Comparison of ENCODE assay signal across 19 cellular contexts in genomic region chr5:102860035-102860434, GRCh38.
DNase-seq lines count a peak whose midpoint lies in the region; ATAC-seq and TF ChIP-seq lines count a peak whose summit lies in the region.
"Had no signal": no experiment of that assay in that cellular context is flagged by ENCODE, and none has a peak within 500 bp of the region (broad histone marks: within the 10 kb centered on the region; RNA-seq: fewer than 3 reads in every experiment).

No MANE protein-coding gene starts in this region.

- peaks cover 5% of the 10 kb centered on the region for H3K4me1 Mint-ChIP-seq in activated CD4-positive, alpha-beta T cell treated with anti-CD3 and anti-CD28 coated beads, Interleukin-2, amount 10 ng/mL, durations not matched to agents 24 days and 14 days
- H3K4me1 Mint-ChIP-seq in nephron progenitor cell = peaks cover 7% of the 10 kb centered on the region
- H3K4me1 Mint-ChIP-seq: IgD-negative memory B cell had no signal

- H3K27ac Mint-ChIP-seq in activated CD4-positive, alpha-beta T cell treated with anti-CD3 and anti-CD28 coated beads, Interleukin-2, amount 10 ng/mL, durations not matched to agents 24 days and 14 days = peak overlapping the region; percentile 41
- peak overlapping the region; percentile 15 for H3K27ac Mint-ChIP-seq in nephron progenitor cell
- H3K27ac Mint-ChIP-seq: IgD-negative memory B cell had no signal

- H3K36me3 ChIP-seq in gastroesophageal sphincter = no peaks in the 10 kb centered on the region

- no peak for TF ChIP-seq POLR2A in gastroesophageal sphincter (IDR thresholded peaks at IDR 0.05)

- H3K4me1 ChIP-seq in gastroesophageal sphincter = peaks cover 0 to 45% (median 3%) of the 10 kb centered on the region in 3 donors
- H3K4me1 ChIP-seq: BLaER1 had no signal

- peaks cover 3% of the 10 kb centered on the region for H3K36me3 Mint-ChIP-seq in activated CD4-positive, alpha-beta T cell treated with anti-CD3 and anti-CD28 coated beads, Interleukin-2, amount 10 ng/mL, durations not matched to agents 24 days and 14 days (ENCODE audit: low read depth)
- no peaks in the 10 kb centered on the region for H3K36me3 Mint-ChIP-seq in nephron progenitor cell (ENCODE audit: low read depth)
- H3K36me3 Mint-ChIP-seq: IgD-negative memory B cell had no signal

- TF ChIP-seq CTCF in gastroesophageal sphincter (IDR thresholded peaks at IDR 0.05) = no peak
- no peak for TF ChIP-seq CTCF in nephron progenitor cell (IDR thresholded peaks at IDR 0.05)

- H3K27me3 ChIP-seq in gastroesophageal sphincter = no peaks in the 10 kb centered on the region

- no peak for ATAC-seq in gastroesophageal sphincter
- ATAC-seq in HG02571 (IDR thresholded peaks at IDR 0.05; ENCODE audit: unreplicated experiment) = no peak
- ATAC-seq: GM12878 had no signal

- peaks cover 3% of the 10 kb centered on the region for H3K9me3 Mint-ChIP-seq in activated CD4-positive, alpha-beta T cell treated with anti-CD3 and anti-CD28 coated beads, Interleukin-2, amount 10 ng/mL, durations not matched to agents 24 days and 14 days
- H3K9me3 Mint-ChIP-seq in nephron progenitor cell = no peaks in the 10 kb centered on the region
- H3K9me3 Mint-ChIP-seq: CD8-positive, alpha-beta memory T cell had no signal

- 84 to 87% methylated on average over 2 of the region's 3 CpGs for WGBS in gastroesophageal sphincter (ENCODE audit: low coverage in 1 of 2), 2 donors

- TF ChIP-seq EP300 in gastroesophageal sphincter (IDR thresholded peaks at IDR 0.05) = no peak

- H3K4me3 Mint-ChIP-seq in activated CD4-positive, alpha-beta T cell treated with anti-CD3 and anti-CD28 coated beads, Interleukin-2, amount 10 ng/mL, durations not matched to agents 24 days and 14 days = no peak overlapping the region
- no peak overlapping the region for H3K4me3 Mint-ChIP-seq in nephron progenitor cell
- H3K4me3 Mint-ChIP-seq: CD8-positive, alpha-beta memory T cell; IgD-negative memory B cell had no signal

- DNase-seq in activated CD4-positive, alpha-beta T cell treated with anti-CD3 and anti-CD28 coated beads, Interleukin-2, amount 10 ng/mL, durations not matched to agents 24 days and 14 days = no peak
- no peak for DNase-seq in activated CD4-positive, alpha-beta T cell treated with anti-CD3 and anti-CD28 coated beads, Interleukin-2, amount 50 U/mL, for 48 hours
- DNase-seq in UCSD-AML1 (lab: John Stamatoyannopoulos, UW; ENCODE audit: unreplicated experiment) (peak; percentile 4), nephron progenitor cell (no peak), KBM-7 (no peak), H4 (ENCODE audit: low spot score) (no peak)
- DNase-seq: CD8-positive, alpha-beta memory T cell; COR-L47; DMS 273 treated with DMSO at 0.1 percent for 48 hours; DMS53; DND-41; EL; KG1 had no signal

- H3K27ac ChIP-seq in gastroesophageal sphincter = peak overlapping the region in 3 of 4 donors; percentile 37 to 80 (median 53)
- H3K27ac ChIP-seq: 22Rv1, BLaER1 had no signal

- intact Hi-C loops in activated CD4-positive, alpha-beta T cell treated with anti-CD3 and anti-CD28 coated beads, Interleukin-2, amount 10 ng/mL, durations not matched to agents 24 days and 14 days (cut with micrococcal nuclease) = no loop called here

- no peaks in the 10 kb centered on the region for H3K9me3 ChIP-seq in gastroesophageal sphincter

- in situ Hi-C loops in KBM-7 (cut with MboI; ENCODE audit: low pct_unique_long_range_greater_than_20kb, low sequenced_read_pairs) = no loop called here

- peaks cover 9% of the 10 kb centered on the region for H3K27me3 Mint-ChIP-seq in activated CD4-positive, alpha-beta T cell treated with anti-CD3 and anti-CD28 coated beads, Interleukin-2, amount 10 ng/mL, durations not matched to agents 24 days and 14 days
- no peaks in the 10 kb centered on the region for H3K27me3 Mint-ChIP-seq in nephron progenitor cell (ENCODE audit: low read depth, poor library complexity)
- H3K27me3 Mint-ChIP-seq: IgD-negative memory B cell had no signal

- H3K4me3 ChIP-seq in gastroesophageal sphincter = no peak overlapping the region
- H3K4me3 ChIP-seq: BLaER1, GM12878 had no signal
